In the genomic region with DNA sequence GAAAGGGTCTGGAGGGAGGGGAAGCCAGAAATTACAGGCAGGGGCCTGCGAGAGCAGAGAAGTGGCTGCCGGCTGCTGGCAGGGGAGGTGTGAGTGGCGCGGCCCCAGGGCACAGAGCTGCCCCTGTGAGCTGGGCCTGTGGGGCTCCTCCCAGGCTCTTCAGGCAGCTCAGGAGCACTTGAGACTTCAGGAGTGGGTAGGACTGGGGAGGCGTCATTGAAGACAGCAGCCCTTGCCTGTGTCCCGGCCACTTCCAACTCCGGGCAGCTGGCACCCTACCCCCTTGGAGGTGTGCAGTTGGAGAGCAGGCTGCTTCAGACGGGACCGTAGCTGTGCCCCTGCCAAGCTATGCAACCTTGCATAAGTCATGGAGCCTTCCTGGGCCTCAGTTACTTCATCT, we compare ENCODE assay signal across 20 cellular contexts.
"Had no signal": no experiment of that assay in that cellular context is flagged by ENCODE, and none has a peak within 500 bp of the region (broad histone marks: within the 10 kb centered on the region; RNA-seq: fewer than 3 reads in every experiment).

No MANE protein-coding gene starts in this region.

- H3K4me3 ChIP-seq: gastrocnemius medialis, spleen, testis had no signal

- H3K27ac ChIP-seq: spleen, testis had no signal

- DNase-seq: activated CD4-positive, alpha-beta T cell treated with anti-CD3 and anti-CD28 coated beads, Interleukin-2, amount 50 U/mL, for 1 hour; activated CD4-positive, CD25-positive, alpha-beta regulatory T cell treated with anti-CD3 and anti-CD28 coated beads, Interleukin-2, amount 50 U/mL, for 72 hours; activated CD8-positive, alpha-beta memory T cell treated with anti-CD3 and anti-CD28 coated beads, Interleukin-2, amount 50 U/mL, for 48 hours; activated effector memory CD4-positive, alpha-beta T cell treated with Interleukin-2 at 50 U/mL for 16 hours; activated naive CD4-positive, alpha-beta T cell treated with anti-CD3 and anti-CD28 coated beads, Interleukin-2, amount 50 U/mL, for 16 hours; activated T-cell treated with anti-CD3 and anti-CD28 coated beads, Interleukin-2, amount 50 U/mL, for 48 hours; aorta; cerebellar nuclear complex; cortex of kidney; effector CD4-positive, alpha-beta T cell; gastrocnemius medialis; head of caudate nucleus; kidney glomerular epithelial cell; left ventricle myocardium superior; mesendoderm; natural killer cell; spleen; stimulated activated CD4-positive, alpha-beta T cell treated with anti-CD3 and anti-CD28 coated beads, Interleukin-4, amount 100 ng/mL, for 4 hours; testis had no signal

- H3K4me1 ChIP-seq: testis had no signal

- ATAC-seq: gastrocnemius medialis; left ventricle myocardium superior; natural killer cell; stimulated activated memory B cell treated with anti-CD40 and anti-IgM and Interleukin-4, amounts not matched to agents 10 μg/mL and 1 μg/mL and 100 μg/mL, for 72 hours had no signal

- H3K9me3 ChIP-seq: gastrocnemius medialis, spleen, testis had no signal

- H3K27me3 ChIP-seq: gastrocnemius medialis, spleen, testis had no signal
